Comparison of ENCODE assay signal across 1 cellular context in the genomic region with DNA sequence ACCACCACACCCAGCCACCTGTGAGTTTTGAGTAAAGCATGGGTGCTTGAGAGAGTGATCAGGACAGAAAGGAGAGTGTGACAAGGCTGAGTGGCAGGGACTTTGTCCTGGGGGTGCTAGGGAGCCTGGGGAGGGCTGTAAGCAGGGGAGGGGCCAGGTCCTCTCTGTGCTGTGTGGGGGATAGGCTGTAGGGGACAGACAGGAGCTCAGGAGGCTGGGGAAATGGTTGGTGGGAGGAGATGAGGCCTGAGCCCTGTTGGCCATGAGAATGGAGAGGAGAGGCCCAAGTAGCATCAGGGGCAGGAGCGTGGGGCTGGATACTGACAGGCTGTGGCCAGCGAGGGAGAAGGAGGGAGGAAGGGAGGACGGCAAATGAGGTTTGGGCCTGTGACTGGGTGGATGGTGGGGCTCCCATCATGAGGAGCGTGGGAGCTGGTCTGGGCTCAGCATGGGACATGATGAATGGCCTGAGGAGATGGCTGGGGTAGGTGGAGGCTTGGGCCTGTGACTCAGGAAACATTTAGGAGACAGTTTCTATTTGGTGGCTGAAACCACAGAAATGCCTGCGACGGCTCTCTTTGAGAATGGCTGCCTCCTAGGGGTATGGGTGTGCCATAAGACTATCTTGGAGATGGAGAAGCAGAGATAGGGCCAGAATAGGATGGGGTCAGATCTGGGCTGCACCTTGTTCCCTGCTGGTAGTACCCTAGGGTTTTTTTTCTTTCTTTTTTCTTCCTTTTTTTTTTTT.
TF ChIP-seq lines count a peak whose summit lies in the region.

No MANE protein-coding gene starts in this region.

TF ChIP-seq in HEK293, 187 proteins besides CTCF, POLR2A, EP300 and RAD21 (continued from another document):
- TF ChIP-seq, protein P1, sequence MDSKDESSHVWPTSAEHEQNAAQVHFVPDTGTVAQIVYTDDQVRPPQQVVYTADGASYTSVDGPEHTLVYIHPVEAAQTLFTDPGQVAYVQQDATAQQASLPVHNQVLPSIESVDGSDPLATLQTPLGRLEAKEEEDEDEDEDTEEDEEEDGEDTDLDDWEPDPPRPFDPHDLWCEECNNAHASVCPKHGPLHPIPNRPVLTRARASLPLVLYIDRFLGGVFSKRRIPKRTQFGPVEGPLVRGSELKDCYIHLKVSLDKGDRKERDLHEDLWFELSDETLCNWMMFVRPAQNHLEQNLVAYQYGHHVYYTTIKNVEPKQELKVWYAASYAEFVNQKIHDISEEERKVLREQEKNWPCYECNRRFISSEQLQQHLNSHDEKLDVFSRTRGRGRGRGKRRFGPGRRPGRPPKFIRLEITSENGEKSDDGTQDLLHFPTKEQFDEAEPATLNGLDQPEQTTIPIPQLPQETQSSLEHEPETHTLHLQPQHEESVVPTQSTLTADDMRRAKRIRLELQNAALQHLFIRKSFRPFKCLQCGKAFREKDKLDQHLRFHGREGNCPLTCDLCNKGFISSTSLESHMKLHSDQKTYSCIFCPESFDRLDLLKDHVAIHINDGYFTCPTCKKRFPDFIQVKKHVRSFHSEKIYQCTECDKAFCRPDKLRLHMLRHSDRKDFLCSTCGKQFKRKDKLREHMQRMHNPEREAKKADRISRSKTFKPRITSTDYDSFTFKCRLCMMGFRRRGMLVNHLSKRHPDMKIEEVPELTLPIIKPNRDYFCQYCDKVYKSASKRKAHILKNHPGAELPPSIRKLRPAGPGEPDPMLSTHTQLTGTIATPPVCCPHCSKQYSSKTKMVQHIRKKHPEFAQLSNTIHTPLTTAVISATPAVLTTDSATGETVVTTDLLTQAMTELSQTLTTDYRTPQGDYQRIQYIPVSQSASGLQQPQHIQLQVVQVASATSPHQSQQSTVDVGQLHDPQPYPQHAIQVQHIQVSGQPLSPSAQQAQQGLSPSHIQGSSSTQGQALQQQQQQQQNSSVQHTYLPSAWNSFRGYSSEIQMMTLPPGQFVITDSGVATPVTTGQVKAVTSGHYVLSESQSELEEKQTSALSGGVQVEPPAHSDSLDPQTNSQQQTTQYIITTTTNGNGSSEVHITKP (tag by site-specific recombination; IDR thresholded peaks at IDR 0.05), result no peak
- TF ChIP-seq ZSCAN30 (tag by site-specific recombination; IDR thresholded peaks at IDR 0.05), result no peak
- TF ChIP-seq, protein P2, sequence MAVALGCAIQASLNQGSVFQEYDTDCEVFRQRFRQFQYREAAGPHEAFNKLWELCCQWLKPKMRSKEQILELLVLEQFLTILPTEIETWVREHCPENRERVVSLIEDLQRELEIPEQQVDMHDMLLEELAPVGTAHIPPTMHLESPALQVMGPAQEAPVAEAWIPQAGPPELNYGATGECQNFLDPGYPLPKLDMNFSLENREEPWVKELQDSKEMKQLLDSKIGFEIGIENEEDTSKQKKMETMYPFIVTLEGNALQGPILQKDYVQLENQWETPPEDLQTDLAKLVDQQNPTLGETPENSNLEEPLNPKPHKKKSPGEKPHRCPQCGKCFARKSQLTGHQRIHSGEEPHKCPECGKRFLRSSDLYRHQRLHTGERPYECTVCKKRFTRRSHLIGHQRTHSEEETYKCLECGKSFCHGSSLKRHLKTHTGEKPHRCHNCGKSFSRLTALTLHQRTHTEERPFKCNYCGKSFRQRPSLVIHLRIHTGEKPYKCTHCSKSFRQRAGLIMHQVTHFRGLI (tag by site-specific recombination; IDR thresholded peaks at IDR 0.05), result peak; percentile 49; the same call in 1 of the 2 replicates
- TF ChIP-seq ZBTB20 (tag by site-specific recombination; IDR thresholded peaks at IDR 0.05), result 0 out of 2 replicates have a peak, but pooled peaks have one; percentile 24
- TF ChIP-seq, protein P3, sequence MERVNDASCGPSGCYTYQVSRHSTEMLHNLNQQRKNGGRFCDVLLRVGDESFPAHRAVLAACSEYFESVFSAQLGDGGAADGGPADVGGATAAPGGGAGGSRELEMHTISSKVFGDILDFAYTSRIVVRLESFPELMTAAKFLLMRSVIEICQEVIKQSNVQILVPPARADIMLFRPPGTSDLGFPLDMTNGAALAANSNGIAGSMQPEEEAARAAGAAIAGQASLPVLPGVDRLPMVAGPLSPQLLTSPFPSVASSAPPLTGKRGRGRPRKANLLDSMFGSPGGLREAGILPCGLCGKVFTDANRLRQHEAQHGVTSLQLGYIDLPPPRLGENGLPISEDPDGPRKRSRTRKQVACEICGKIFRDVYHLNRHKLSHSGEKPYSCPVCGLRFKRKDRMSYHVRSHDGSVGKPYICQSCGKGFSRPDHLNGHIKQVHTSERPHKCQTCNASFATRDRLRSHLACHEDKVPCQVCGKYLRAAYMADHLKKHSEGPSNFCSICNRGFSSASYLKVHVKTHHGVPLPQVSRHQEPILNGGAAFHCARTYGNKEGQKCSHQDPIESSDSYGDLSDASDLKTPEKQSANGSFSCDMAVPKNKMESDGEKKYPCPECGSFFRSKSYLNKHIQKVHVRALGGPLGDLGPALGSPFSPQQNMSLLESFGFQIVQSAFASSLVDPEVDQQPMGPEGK (tag by site-specific recombination; IDR thresholded peaks at IDR 0.05), result peak; percentile 48; the same call in 1 of the 2 replicates
- TF ChIP-seq, protein P4, sequence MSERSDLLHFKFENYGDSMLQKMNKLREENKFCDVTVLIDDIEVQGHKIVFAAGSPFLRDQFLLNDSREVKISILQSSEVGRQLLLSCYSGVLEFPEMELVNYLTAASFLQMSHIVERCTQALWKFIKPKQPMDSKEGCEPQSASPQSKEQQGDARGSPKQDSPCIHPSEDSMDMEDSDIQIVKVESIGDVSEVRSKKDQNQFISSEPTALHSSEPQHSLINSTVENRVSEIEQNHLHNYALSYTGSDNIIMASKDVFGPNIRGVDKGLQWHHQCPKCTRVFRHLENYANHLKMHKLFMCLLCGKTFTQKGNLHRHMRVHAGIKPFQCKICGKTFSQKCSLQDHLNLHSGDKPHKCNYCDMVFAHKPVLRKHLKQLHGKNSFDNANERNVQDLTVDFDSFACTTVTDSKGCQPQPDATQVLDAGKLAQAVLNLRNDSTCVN (tag by site-specific recombination; optimal IDR thresholded peaks at IDR 0.05), result no peak
- TF ChIP-seq ZNF16 (tag by site-specific recombination; IDR thresholded peaks at IDR 0.05; ENCODE audit: low read depth), result no peak
- TF ChIP-seq, protein P5, sequence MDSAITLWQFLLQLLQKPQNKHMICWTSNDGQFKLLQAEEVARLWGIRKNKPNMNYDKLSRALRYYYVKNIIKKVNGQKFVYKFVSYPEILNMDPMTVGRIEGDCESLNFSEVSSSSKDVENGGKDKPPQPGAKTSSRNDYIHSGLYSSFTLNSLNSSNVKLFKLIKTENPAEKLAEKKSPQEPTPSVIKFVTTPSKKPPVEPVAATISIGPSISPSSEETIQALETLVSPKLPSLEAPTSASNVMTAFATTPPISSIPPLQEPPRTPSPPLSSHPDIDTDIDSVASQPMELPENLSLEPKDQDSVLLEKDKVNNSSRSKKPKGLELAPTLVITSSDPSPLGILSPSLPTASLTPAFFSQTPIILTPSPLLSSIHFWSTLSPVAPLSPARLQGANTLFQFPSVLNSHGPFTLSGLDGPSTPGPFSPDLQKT (IDR thresholded peaks at IDR 0.05; ENCODE audit: borderline replicate concordance, low read depth, low read length), result no peak
- TF ChIP-seq ZNF843 (tag by site-specific recombination; IDR thresholded peaks at IDR 0.05), result no peak
